9 cellular contexts compared by ENCODE assay signal in genomic region chr6:73719041-73719440, GRCh38. TPM values are rescaled to one million over a fixed set of nuclear protein-coding genes. Genes with fewer than 3 reads are reported as not detected.
"Had no signal": no experiment of that assay in that cellular context is flagged by ENCODE, and none has a peak within 500 bp of the region (broad histone marks: within the 10 kb centered on the region; RNA-seq: fewer than 3 reads in every experiment).

No MANE protein-coding gene starts in this region.

- FAIRE-seq: H1, H54, HepG2 had no signal

- H3K27ac Mint-ChIP-seq: GM23338, H9, IgD-negative memory B cell had no signal

- H2AFZ ChIP-seq: GM23338 had no signal

- H3K9me3 Mint-ChIP-seq: GM23338, H9 had no signal

- DNase-seq: H9, HCEC 1CT, KBM-7 had no signal

- H3K27ac ChIP-seq: HL-60 had no signal

- H3K4me2 ChIP-seq: GM23338 had no signal

- H3K36me3 Mint-ChIP-seq: IgD-negative memory B cell had no signal

- H3K4me3 ChIP-seq: GM23338 had no signal

- ATAC-seq: GM23338, HepG2 had no signal

- H3K4me3 Mint-ChIP-seq: GM23338, H9, IgD-negative memory B cell had no signal

RNA-seq across cellular contexts. Expression of gene CD109, which starts 23.0 kb away (rescaled TPM):
- polyA plus RNA-seq: IgD-negative memory B cell had no signal
